Comparison of ENCODE assay signal across 27 cellular contexts in genomic region chr21:44686843-44687561, GRCh38. TPM values are rescaled to one million over a fixed set of nuclear protein-coding genes. Genes with fewer than 3 reads are reported as not detected.
DNase-seq lines count a peak whose midpoint lies in the region; ATAC-seq lines count a peak whose summit lies in the region.
"Had no signal": no experiment of that assay in that cellular context is flagged by ENCODE, and none has a peak within 500 bp of the region (broad histone marks: within the 10 kb centered on the region; RNA-seq: fewer than 3 reads in every experiment).

No MANE protein-coding gene starts in this region.

- no peak for ATAC-seq in sciatic nerve
- ATAC-seq: gastroesophageal sphincter, pancreas had no signal

- H3K9me3 ChIP-seq in iPS-20b (ENCODE audit: insufficient read depth, low read depth, low read length), result no peaks in the 10 kb centered on the region
- H3K9me3 ChIP-seq: gastroesophageal sphincter, pancreas, transverse colon had no signal

- DNase-seq in activated effector memory CD4-positive, alpha-beta T cell treated with anti-CD3 and anti-CD28 coated beads, Interleukin-2, amount 50 U/mL, for 16 hours, result peak; percentile 34
- no peak for DNase-seq in activated effector memory CD4-positive, alpha-beta T cell treated with Interleukin-2 at 50 U/mL for 16 hours
- peak; percentile 5 for DNase-seq in NCI-H128 (lab: John Stamatoyannopoulos, UW; ENCODE audit: unreplicated experiment)
- peak; percentile 36 for DNase-seq in sciatic nerve (ENCODE audit: low spot score)
- DNase-seq in substantia nigra (lab: John Stamatoyannopoulos, UW), result no peak
- no peak for DNase-seq in GM03348 (ENCODE audit: low spot score)
- DNase-seq in NCI-H2081 treated with DMSO at 0.1 percent for 48 hours (lab: John Stamatoyannopoulos, UW), result no peak
- DNase-seq: activated CD4-positive, alpha-beta T cell treated with anti-CD3 and anti-CD28 coated beads, Interleukin-2, amount 50 U/mL, for 1 hour; activated CD8-positive, alpha-beta memory T cell treated with anti-CD3 and anti-CD28 coated beads, Interleukin-2, amount 50 U/mL, for 48 hours; activated naive CD4-positive, alpha-beta T cell; aorta; CD4-positive, alpha-beta T cell; DMS153; GOT3; KBM-7; mammary epithelial cell; naive B cell; NCI-H2029 treated with DMSO at 0.1 percent for 48 hours; NCI-H82; OCI-M1; pancreas; stimulated activated naive CD4-positive, alpha-beta T cell treated with Interleukin-2 at 50 U/mL for 16 hours; transverse colon had no signal

- peak overlapping the region; percentile 3; the same call in 1 of the 2 replicates for H3K9ac ChIP-seq in iPS-20b (ENCODE audit: low read depth, low read length)

- H3K4me3 ChIP-seq in iPS-20b (ENCODE audit: low read length), result no peak overlapping the region
- H3K4me3 ChIP-seq: gastroesophageal sphincter, pancreas, transverse colon had no signal

- H3K27ac ChIP-seq in iPS-20b (ENCODE audit: low read length) (no peak overlapping the region), substantia nigra (ENCODE audit: low read depth, low read length, poor library complexity, severe bottlenecking) (no peak overlapping the region)
- H3K27ac ChIP-seq: gastroesophageal sphincter, pancreas, transverse colon had no signal

- H3K27me3 ChIP-seq in iPS-20b (ENCODE audit: insufficient read depth, low read length), result no peaks in the 10 kb centered on the region

- intact Hi-C loops in sciatic nerve (cut with DNase I), result no loop called here

- no peaks in the 10 kb centered on the region for H3K36me3 ChIP-seq in iPS-20b (ENCODE audit: insufficient read depth, low read depth, low read length)
- H3K36me3 ChIP-seq: gastroesophageal sphincter, pancreas, transverse colon had no signal

- peaks cover 3% of the 10 kb centered on the region; the same call in 1 of the 2 replicates for H3K4me1 ChIP-seq in iPS-20b (ENCODE audit: insufficient read depth, low read length)
- H3K4me1 ChIP-seq: gastroesophageal sphincter, pancreas, transverse colon had no signal

RNA-seq across cellular contexts. Expression of gene KRTAP12-1, which starts 5.0 kb away (rescaled TPM):
- total RNA-seq in sciatic nerve, result not detected
- total RNA-seq: aorta; CD4-positive, alpha-beta T cell; gastroesophageal sphincter; kidney epithelial cell; mammary epithelial cell; pancreas; skeletal muscle tissue; transverse colon had no signal

RNA-seq across cellular contexts. Expression of gene KRTAP10-12, which starts 10.0 kb away (rescaled TPM):
- not detected for total RNA-seq in sciatic nerve
- total RNA-seq: aorta; CD4-positive, alpha-beta T cell; gastroesophageal sphincter; kidney epithelial cell; mammary epithelial cell; pancreas; skeletal muscle tissue; transverse colon had no signal

RNA-seq across cellular contexts. Expression of gene KRTAP12-2, which starts 20.3 kb away (rescaled TPM):
- not detected for total RNA-seq in sciatic nerve
- total RNA-seq: aorta; CD4-positive, alpha-beta T cell; gastroesophageal sphincter; kidney epithelial cell; mammary epithelial cell; pancreas; skeletal muscle tissue; transverse colon had no signal

RNA-seq across cellular contexts. Expression of gene TSPEAR, which starts 24.4 kb away (rescaled TPM):
- total RNA-seq in sciatic nerve, result not detected
- total RNA-seq: aorta; CD4-positive, alpha-beta T cell; gastroesophageal sphincter; kidney epithelial cell; mammary epithelial cell; skeletal muscle tissue; transverse colon had no signal

RNA-seq across cellular contexts. Expression of gene KRTAP12-3, which starts 29.3 kb away (rescaled TPM):
- total RNA-seq in sciatic nerve, result not detected
- total RNA-seq: aorta; CD4-positive, alpha-beta T cell; gastroesophageal sphincter; kidney epithelial cell; mammary epithelial cell; pancreas; skeletal muscle tissue; transverse colon had no signal

Comparison
In these comparisons a context has a peak if more than half of its experiments do, and no peak if none do; other contexts are left out.
1. DNase-seq: peak in activated effector memory CD4-positive, alpha-beta T cell treated with anti-CD3 and anti-CD28 coated beads, Interleukin-2, amount 50 U/mL, for 16 hours (single experiment), NCI-H128 (single experiment) and sciatic nerve (single experiment); none in activated effector memory CD4-positive, alpha-beta T cell treated with Interleukin-2 at 50 U/mL for 16 hours (single experiment), substantia nigra (0 of 49), GM03348 (single experiment) and NCI-H2081 treated with DMSO at 0.1 percent for 48 hours (single experiment).